In genomic region chr10:99658622-99659030, GRCh38 we compare ENCODE assay signal across 8 cellular contexts. TPM values are rescaled to one million over a fixed set of nuclear protein-coding genes. Genes with fewer than 3 reads are reported as not detected.
DNase-seq lines count a peak whose midpoint lies in the region; ATAC-seq, FAIRE-seq and TF ChIP-seq lines count a peak whose summit lies in the region.

No MANE protein-coding gene starts in this region.

- ATAC-seq in heart left ventricle (peak in 1 of 4 donors; percentile 43), psoas muscle (no peak), GM19397 (IDR thresholded peaks at IDR 0.05; ENCODE audit: unreplicated experiment) (no peak)

- H3K9me3 ChIP-seq in OCI-LY3 (ENCODE audit: insufficient read depth, low read length) (no peaks in the 10 kb centered on the region), heart left ventricle (no peaks in the 10 kb centered on the region), psoas muscle (no peaks in the 10 kb centered on the region)

- H2AFZ ChIP-seq in OCI-LY3 (ENCODE audit: low read depth, low read length) = peak overlapping the region; percentile 88; the same call in 1 of the 2 replicates

- DNase-seq in GM12891 (ENCODE audit: insufficient read length, low spot score) (no peak), activated gamma-delta T cell treated with Interleukin-2 at 50 U/mL for 16 hours (peak; percentile 7), heart left ventricle (peak; percentile 18 to 64 (median 45)), psoas muscle (peak; percentile 41 to 61), OCI-M2 (lab: John Stamatoyannopoulos, UW; ENCODE audit: unreplicated experiment) (no peak), NCI-H2107 treated with DMSO at 0.1 percent for 48 hours (lab: John Stamatoyannopoulos, UW; ENCODE audit: unreplicated experiment) (no peak)

- peaks cover 4% of the 10 kb centered on the region for H3K4me1 ChIP-seq in OCI-LY3 (ENCODE audit: low read length)
- peaks cover 0 to 36% (median 17%) of the 10 kb centered on the region in 12 donors for H3K4me1 ChIP-seq in heart left ventricle
- peaks cover 4% of the 10 kb centered on the region for H3K4me1 ChIP-seq in psoas muscle

- FAIRE-seq in GM12891 (lab: Jason Lieb, UNC) = peak; percentile 9

- no peaks in the 10 kb centered on the region for H3K79me2 ChIP-seq in OCI-LY3 (ENCODE audit: low read length)

- H3K36me3 ChIP-seq in OCI-LY3 (replicated peaks; ENCODE audit: low read depth, low read length) (no peaks in the 10 kb centered on the region), heart left ventricle (peaks cover 0 to 11% (median 4%) of the 10 kb centered on the region in 9 donors), psoas muscle (ENCODE audit: insufficient read depth in 1 of 2, low read depth in 1 of 2) (peaks cover 3 to 7% of the 10 kb centered on the region in 2 donors)

- H3K9ac ChIP-seq in OCI-LY3 (ENCODE audit: low read length) = peak overlapping the region; percentile 57

- intact Hi-C loops in heart left ventricle (cut with DNase I) (loop anchor here in 7 of 10 donors (1.0 to 5.0 kb wide), 3 partner anchors 36 to 38 kb away; partner anchors contain the start of gene SLC25A28 (in 7 of the 7)), psoas muscle (cut with DNase I) (loop anchor here (5.0 kb wide), 1 partner anchor 36 kb away; the partner anchor contains the start of gene SLC25A28 (in 2 of the 2))

- peak overlapping the region; percentile 80 for H3K4me3 ChIP-seq in OCI-LY3 (ENCODE audit: low read length)
- peak overlapping the region; percentile 63 to 98 (median 81) for H3K4me3 ChIP-seq in heart left ventricle
- peak overlapping the region; percentile 95 for H3K4me3 ChIP-seq in psoas muscle

- TF ChIP-seq POLR2A in GM12891 (IDR thresholded peaks at IDR 0.05; ENCODE audit: low read depth, low read length) = no peak
- TF ChIP-seq POLR2A in heart left ventricle (IDR thresholded peaks at IDR 0.05) = no peak

- H3K4me2 ChIP-seq in OCI-LY3 (ENCODE audit: low read length) = peak overlapping the region; percentile 94

- TF ChIP-seq CTCF in OCI-LY3 (IDR thresholded peaks at IDR 0.05; ENCODE audit: low read depth, low read length) = no peak
- TF ChIP-seq CTCF in heart left ventricle (IDR thresholded peaks at IDR 0.05) = no peak
- TF ChIP-seq CTCF in psoas muscle (IDR thresholded peaks at IDR 0.05) = no peak

- H4K20me1 ChIP-seq in OCI-LY3 (ENCODE audit: insufficient read depth, low read length) = no peaks in the 10 kb centered on the region

- no peak overlapping the region for H3K27ac ChIP-seq in OCI-LY3 (ENCODE audit: low read length)
- peak overlapping the region in 3 of 12 donors; percentile 13 to 59 (median 37) for H3K27ac ChIP-seq in heart left ventricle
- H3K27ac ChIP-seq in psoas muscle = no peak overlapping the region

- 6 to 9% (median 7%) methylated on average over 24 of the region's 24 CpGs for WGBS in heart left ventricle, 4 donors
- WGBS in psoas muscle, 3 donors = 3 to 9% (median 6%) methylated on average over 22 to 24 of the region's 24 CpGs

- peaks cover 12% of the 10 kb centered on the region; the same call in 1 of the 2 replicates for H3K27me3 ChIP-seq in OCI-LY3 (ENCODE audit: low read depth, low read length)
- no peaks in the 10 kb centered on the region for H3K27me3 ChIP-seq in heart left ventricle
- H3K27me3 ChIP-seq in psoas muscle (ENCODE audit: insufficient read depth in 3 of 3, low read length in 2 of 3) = no peaks in the 10 kb centered on the region

TF ChIP-seq in GM12891, 5 proteins besides CTCF, POLR2A, EP300 and RAD21:
- TF ChIP-seq POLR2AphosphoS5 (IDR thresholded peaks at IDR 0.05; ENCODE audit: low read depth, low read length) (no peak), PAX5 (IDR thresholded peaks at IDR 0.05; ENCODE audit: insufficient read depth, low read length, severe bottlenecking) (no peak), TAF1 (IDR thresholded peaks at IDR 0.05; ENCODE audit: low read depth, low read length) (no peak), POU2F2 (IDR thresholded peaks at IDR 0.05; ENCODE audit: low read depth, low read length) (no peak), SPI1 (IDR thresholded peaks at IDR 0.05; ENCODE audit: low read depth, low read length) (no peak)

RNA-seq across cellular contexts. Expression of gene ENTPD7, which starts 0.7 kb away (rescaled TPM):
- 0.94 TPM for polyA plus RNA-seq in GM12891 (2012; ENCODE audit: low read depth, missing spikeins)
- total RNA-seq in heart left ventricle = 1 to 10 TPM; 1.1 to 5.6 (median 2.7) TPM
- polyA plus RNA-seq in heart left ventricle = 1 to 10 TPM in 1 of 2 donors, under 1 TPM in 1; 0.23 to 3.8 TPM
- total RNA-seq in psoas muscle = 1 to 10 TPM; 1.1 to 2.1 (median 1.4) TPM
- polyA plus RNA-seq in psoas muscle = 1 to 10 TPM in 1 of 3 donors, under 1 TPM in 2; 0.35 to 3.3 (median 0.92) TPM

RNA-seq across cellular contexts. Expression of gene SLC25A28, which starts 38.4 kb away (rescaled TPM):
- 30.1 TPM for polyA plus RNA-seq in GM12891 (2012; ENCODE audit: low read depth, missing spikeins)
- 10 to 100 TPM; 15.3 to 43.3 (median 32.2) TPM for total RNA-seq in heart left ventricle
- polyA plus RNA-seq in heart left ventricle = 10 to 100 TPM; 34.7 to 56.3 TPM
- total RNA-seq in psoas muscle = 10 to 100 TPM; 30.6 to 64.1 (median 61.9) TPM
- 10 to 100 TPM; 41.3 to 69.8 (median 44.7) TPM for polyA plus RNA-seq in psoas muscle

Comparison
In these comparisons a context has a peak if more than half of its experiments do, and no peak if none do; other contexts are left out.
1. DNase-seq: peak in activated gamma-delta T cell treated with Interleukin-2 at 50 U/mL for 16 hours (single experiment), heart left ventricle (5 of 5) and psoas muscle (2 of 2); none in GM12891 (single experiment), OCI-M2 (single experiment) and NCI-H2107 treated with DMSO at 0.1 percent for 48 hours (single experiment).
2. Peak in every context shown above with its lines, with median percentiles within 50 percentile points of each other: H3K4me3 ChIP-seq.